Comparison of ENCODE assay signal across 21 cellular contexts in the genomic region with DNA sequence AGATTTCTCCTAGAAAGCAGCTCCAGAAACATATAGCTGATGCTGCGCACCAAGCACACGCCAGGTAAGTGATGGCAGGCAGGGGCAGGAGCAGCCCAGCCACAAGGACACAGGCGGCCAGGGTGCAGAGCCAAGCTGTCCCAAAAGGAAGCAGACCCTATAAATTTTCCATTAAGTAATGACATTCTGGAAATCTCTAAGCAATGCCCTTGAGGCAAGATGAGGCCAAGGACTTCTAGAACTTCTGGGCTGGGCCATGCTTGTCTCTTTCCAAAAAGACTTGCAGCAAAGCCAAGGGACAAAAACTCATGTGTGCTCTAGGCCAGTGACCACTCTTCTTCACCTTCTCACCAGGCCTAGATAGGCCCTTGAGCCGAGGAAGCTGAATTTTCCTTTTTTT. TPM values are rescaled to one million over a fixed set of nuclear protein-coding genes. Genes with fewer than 3 reads are reported as not detected.
DNase-seq lines count a peak whose midpoint lies in the region; ATAC-seq and TF ChIP-seq lines count a peak whose summit lies in the region.
"Had no signal": no experiment of that assay in that cellular context is flagged by ENCODE, and none has a peak within 500 bp of the region (broad histone marks: within the 10 kb centered on the region; RNA-seq: fewer than 3 reads in every experiment).

No MANE protein-coding gene starts in this region.

- no TSS peak for BruUV-seq in A673 (replicated peaks; lab: Mats Ljungman, UMichigan)

- H3K4me1 Mint-ChIP-seq in CD14-positive monocyte (peaks cover 31% of the 10 kb centered on the region), naive B cell (peaks cover 66 to 82% (median 73%) of the 10 kb centered on the region in 3 donors)

- peaks cover 16% of the 10 kb centered on the region for H3K4me1 ChIP-seq in A673 (ENCODE audit: insufficient read depth, low read length, poor library complexity, severe bottlenecking)
- H3K4me1 ChIP-seq in adrenal gland (replicated peaks in 1 of 2): peaks cover 40 to 71% of the 10 kb centered on the region in 2 donors

- H3K27ac ChIP-seq in A673 (ENCODE audit: low read depth, low read length, poor library complexity, severe bottlenecking): peak overlapping the region; percentile 41
- H3K27ac ChIP-seq in adrenal gland: peak overlapping the region in 4 of 5 donors; percentile 16 to 88 (median 66)
- H3K27ac ChIP-seq: hepatocyte had no signal

- H3K9me3 Mint-ChIP-seq in CD14-positive monocyte (no peaks in the 10 kb centered on the region), naive B cell (no peaks in the 10 kb centered on the region)
- H3K9me3 Mint-ChIP-seq: activated naive CD8-positive, alpha-beta T cell treated with anti-CD3 and anti-CD28 coated beads, Interleukin-2, amount 10 ng/mL, durations not matched to agents 7 days and 5 days; activated T-helper 17 cell treated with anti-CD3 and anti-CD28 coated beads, Interleukin-2, amount 50 U/mL, for 72 hours; neural crest cell had no signal

- TF ChIP-seq POLR2A in adrenal gland (IDR thresholded peaks at IDR 0.05): no peak

- POLR2A ChIA-PET in A673 (lab: Charles Lee; ENCODE audit: low non-redundant PET): no interaction called here

- H3K36me3 Mint-ChIP-seq in CD14-positive monocyte: peaks cover 34 to 45% of the 10 kb centered on the region in 2 donors
- H3K36me3 Mint-ChIP-seq in naive B cell: peaks cover 11 to 12% of the 10 kb centered on the region in 2 donors

- ATAC-seq in naive B cell (ENCODE audit: low read depth in 2 of 2) (no peak), HG03196 (IDR thresholded peaks at IDR 0.05; ENCODE audit: unreplicated experiment) (no peak)
- ATAC-seq: activated T-helper 17 cell treated with anti-CD3 and anti-CD28 coated beads, Interleukin-2, amount 50 U/mL, for 72 hours; GM12878 had no signal

- H3K27me3 Mint-ChIP-seq in CD14-positive monocyte (ENCODE audit: low read depth in 3 of 3): peaks cover 0 to 2% (median 0%) of the 10 kb centered on the region in 3 donors
- H3K27me3 Mint-ChIP-seq in naive B cell: no peaks in the 10 kb centered on the region
- H3K27me3 Mint-ChIP-seq: activated naive CD8-positive, alpha-beta T cell treated with anti-CD3 and anti-CD28 coated beads, Interleukin-2, amount 10 ng/mL, durations not matched to agents 7 days and 5 days; activated T-helper 17 cell treated with anti-CD3 and anti-CD28 coated beads, Interleukin-2, amount 50 U/mL, for 72 hours had no signal

- H3K9me3 ChIP-seq in A673 (ENCODE audit: low read depth, low read length, poor library complexity, severe bottlenecking): no peaks in the 10 kb centered on the region
- no peaks in the 10 kb centered on the region for H3K9me3 ChIP-seq in adrenal gland (replicated peaks in 1 of 3)
- H3K9me3 ChIP-seq: testis had no signal

- intact Hi-C loops in A673 (cut with micrococcal nuclease; ENCODE audit: unreplicated experiment) (no loop called here), CD14-positive monocyte (cut with micrococcal nuclease) (no loop called here), adrenal gland (cut with DNase I) (no loop called here)

- no peak for DNase-seq in A673 (ENCODE audit: low spot score)
- DNase-seq in CD14-positive monocyte (ENCODE audit: low spot score): no peak
- peak in 2 of 7 donors; percentile 50 to 54 for DNase-seq in adrenal gland
- no peak for DNase-seq in naive B cell
- DNase-seq in NCI-H1092 (lab: John Stamatoyannopoulos, UW): no peak
- DNase-seq in GM19240 (ENCODE audit: insufficient read length, low spot score): no peak
- DNase-seq in H4 (ENCODE audit: low spot score): no peak
- DNase-seq: activated CD4-positive, CD25-positive, alpha-beta regulatory T cell; activated naive CD8-positive, alpha-beta T cell treated with anti-CD3 and anti-CD28 coated beads, Interleukin-2, amount 10 ng/mL, durations not matched to agents 7 days and 5 days; DMS79 treated with DMSO at 0.1 percent for 48 hours; Karpas-422; midbrain; NCI-H187 treated with DMSO at 0.1 percent for 48 hours; NCI-H69; T1000; testis had no signal

- H3K4me3 Mint-ChIP-seq in CD14-positive monocyte (no peak overlapping the region), naive B cell (peak overlapping the region in 3 of 8 donors; percentile 25 to 67 (median 25))
- H3K4me3 Mint-ChIP-seq: activated naive CD8-positive, alpha-beta T cell treated with anti-CD3 and anti-CD28 coated beads, Interleukin-2, amount 10 ng/mL, durations not matched to agents 7 days and 5 days; activated T-helper 17 cell treated with anti-CD3 and anti-CD28 coated beads, Interleukin-2, amount 50 U/mL, for 72 hours; neural crest cell had no signal

- H3K27me3 ChIP-seq in A673 (replicated peaks; ENCODE audit: insufficient read depth, low read depth, low read length, poor library complexity): no peaks in the 10 kb centered on the region
- H3K27me3 ChIP-seq in adrenal gland: no peaks in the 10 kb centered on the region
- H3K27me3 ChIP-seq: hepatocyte, testis had no signal

- peaks cover 28% of the 10 kb centered on the region for H3K36me3 ChIP-seq in A673 (ENCODE audit: insufficient read depth, low read length, poor library complexity, severe bottlenecking)
- peaks cover 0 to 31% of the 10 kb centered on the region in 2 donors for H3K36me3 ChIP-seq in adrenal gland (replicated peaks in 1 of 2)

- CTCF ChIA-PET in A673 (lab: Charles Lee): no interaction called here

- H3K4me3 ChIP-seq in A673 (ENCODE audit: low read depth, low read length, poor library complexity, severe bottlenecking) (no peak overlapping the region), adrenal gland (no peak overlapping the region)
- H3K4me3 ChIP-seq: GM12878, hepatocyte, testis had no signal

- 46 to 71% (median 56%) methylated on average over 3 to 4 of the region's 4 CpGs for WGBS in adrenal gland, 4 donors

- TF ChIP-seq CTCF in A673 (conservative IDR thresholded peaks at IDR 0.05; ENCODE audit: low read depth, low read length) (no peak), CD14-positive monocyte (IDR thresholded peaks at IDR 0.05) (no peak), adrenal gland (IDR thresholded peaks at IDR 0.05) (no peak)

- peak overlapping the region in 4 of 7 donors; percentile 38 to 76 (median 47) for H3K27ac Mint-ChIP-seq in CD14-positive monocyte
- peak overlapping the region in 5 of 6 donors; percentile 16 to 87 (median 56) for H3K27ac Mint-ChIP-seq in naive B cell
- H3K27ac Mint-ChIP-seq: activated naive CD8-positive, alpha-beta T cell treated with anti-CD3 and anti-CD28 coated beads, Interleukin-2, amount 10 ng/mL, durations not matched to agents 7 days and 5 days; activated T-helper 17 cell treated with anti-CD3 and anti-CD28 coated beads, Interleukin-2, amount 50 U/mL, for 72 hours had no signal

RNA-seq across cellular contexts. Expression of gene EPHX3, which starts 42.2 kb away (rescaled TPM):
- total RNA-seq in A673 (2021): 0.73 and 1.2 TPM in 2 replicates
- polyA plus RNA-seq in CD14-positive monocyte: 1 to 10 TPM in 1 of 2 donors, under 1 TPM in 1; 0.23 to 1.5 TPM
- 1 to 10 TPM in 1 of 8 donors, under 1 TPM in 5, not detected in 2; 0.43 to 7.5 (median 0.62) TPM for total RNA-seq in adrenal gland
- polyA plus RNA-seq in adrenal gland: under 1 TPM; 0.24 to 0.44 (median 0.31) TPM
- polyA plus RNA-seq in naive B cell (ENCODE audit: low read depth in 6 of 6): not detected
- total RNA-seq in H4 (2014; rRNA removed; shearing (Covaris generic)): 0.43 TPM in 1 of 2 replicates, not detected in the other
- total RNA-seq: activated naive CD8-positive, alpha-beta T cell treated with anti-CD3 and anti-CD28 coated beads, Interleukin-2, amount 10 ng/mL, durations not matched to agents 7 days and 5 days; GM12878 had no signal

RNA-seq across cellular contexts. Expression of gene BRD4, which starts 57.9 kb away (rescaled TPM):
- total RNA-seq in A673 (2021) (174 and 178 TPM in 2 replicates), adrenal gland (100 to 1,000 TPM in 2 of 8 donors, 10 to 100 TPM in 6; 28.0 to 109 (median 55.2) TPM)
- polyA plus RNA-seq in CD14-positive monocyte (1 to 10 TPM; 3.7 to 4.2 TPM), adrenal gland (10 to 100 TPM; 24.5 to 58.6 (median 26.7) TPM), naive B cell (ENCODE audit: low read depth in 6 of 6) (10 to 100 TPM; 13.5 to 51.9 (median 18.4) TPM)
- 6.4 and 11.0 TPM in 2 replicates for total RNA-seq in H4 (2014; rRNA removed; shearing (Covaris generic))
